In genomic region chr13:75537401-75538365, GRCh38 we compare ENCODE assay signal across 8 cellular contexts. TPM values are rescaled to one million over a fixed set of nuclear protein-coding genes. Genes with fewer than 3 reads are reported as not detected.
DNase-seq lines count a peak whose midpoint lies in the region; ATAC-seq, FAIRE-seq and TF ChIP-seq lines count a peak whose summit lies in the region.

Gene COMMD6 (minus strand): TSS chr13:75537841. CDS start chr13:75537805, 36 bp downstream.

- peak; percentile 95 for TF ChIP-seq POLR2A in GM18951 (IDR thresholded peaks at IDR 0.05; ENCODE audit: extremely low read depth, insufficient read depth, insufficient read length)

- H3K9me3 ChIP-seq in keratinocyte (ENCODE audit: control insufficient read depth, low read depth, low read length): no peaks in the 10 kb centered on the region

- FAIRE-seq in keratinocyte (lab: Jason Lieb, UNC): peak; percentile 85

- no peaks in the 10 kb centered on the region for H4K20me1 ChIP-seq in keratinocyte (ENCODE audit: control insufficient read depth, extremely low read depth, insufficient read depth, low read length)

- peak within 1 kb of the TSS; percentile 82 to 97 (median 97) for H3K4me3 ChIP-seq in keratinocyte (ENCODE audit: control insufficient read depth in 2 of 3, extremely low read depth in 1 of 3, insufficient read depth in 2 of 3, low read depth in 1 of 3, low read length in 3 of 3)

- H3K9ac ChIP-seq in keratinocyte (ENCODE audit: control insufficient read depth, extremely low read depth, insufficient read depth, low read length): peak within 1 kb of the TSS; percentile 85

- in situ Hi-C loops in GM18951 (cut with MboI; ENCODE audit: low sequenced_read_pairs, unreplicated experiment): no loop called here

- peak; percentile 97 for ATAC-seq in HG03175 (IDR thresholded peaks at IDR 0.05; ENCODE audit: unreplicated experiment)
- peak; percentile 86 to 88 for ATAC-seq in activated CD4-positive, CD25-positive, alpha-beta regulatory T cell treated with anti-CD3 and anti-CD28 coated beads, Interleukin-2, amount 50 U/mL, for 24 hours

- H2AFZ ChIP-seq in keratinocyte (ENCODE audit: control insufficient read depth, low read length): peak within 1 kb of the TSS; percentile 98

- DNase-seq in AML-193 (lab: John Stamatoyannopoulos, UW) (peak; percentile 99), NCI-H345 (lab: John Stamatoyannopoulos, UW) (peak; percentile 92), cerebellum (ENCODE audit: low spot score) (peak; percentile 82), keratinocyte (ENCODE audit: low read depth, low spot score) (peak; percentile 46)
- peak; percentile 43 to 55 for DNase-seq in stimulated activated CD4-positive, alpha-beta T cell treated with anti-CD3 and anti-CD28 coated beads, Interleukin-15, amount 100 ng/mL, for 1 hour (ENCODE audit: low read depth in 1 of 2, low spot score in 1 of 2)

- no peaks in the 10 kb centered on the region for H3K27me3 ChIP-seq in keratinocyte (ENCODE audit: control insufficient read depth, extremely low read depth, insufficient read depth, low read length)

- H3K36me3 ChIP-seq in keratinocyte (ENCODE audit: control insufficient read depth in 2 of 2, extremely low read depth in 1 of 2, insufficient read depth in 2 of 2, low read length in 2 of 2): peaks cover 5 to 12% of the 10 kb centered on the region in 2 experiments

- dilution Hi-C loops in keratinocyte (cut with MboI; ENCODE audit: extremely low pct_ligation_motif_present, low sequenced_read_pairs): no loop called here

- TF ChIP-seq CTCF in keratinocyte (optimal IDR thresholded peaks at IDR 0.05 in 1 of 3, IDR thresholded peaks at IDR 0.05 in 1 of 3, conservative IDR thresholded peaks at IDR 0.05 in 1 of 3; ENCODE audit: extremely low read depth in 1 of 3, insufficient read depth in 2 of 3, low read length in 3 of 3): peak in 1 of 3 experiments; percentile 34

- H3K9me1 ChIP-seq in keratinocyte (ENCODE audit: control insufficient read depth, extremely low read depth, insufficient read depth, low read length): no peaks in the 10 kb centered on the region

- peak within 1 kb of the TSS; percentile 83 for H3K27ac ChIP-seq in keratinocyte (ENCODE audit: control insufficient read depth, insufficient read depth, low read length)

- H3K4me1 ChIP-seq in keratinocyte (ENCODE audit: control insufficient read depth, extremely low read depth, insufficient read depth, low read length): peaks cover 6% of the 10 kb centered on the region

- peaks cover 20% of the 10 kb centered on the region for H3K79me2 ChIP-seq in keratinocyte (ENCODE audit: control insufficient read depth, insufficient read depth, low read length)

- H3K4me2 ChIP-seq in keratinocyte (ENCODE audit: control insufficient read depth, extremely low read depth, insufficient read depth, low read depth, low read length): peak within 1 kb of the TSS; percentile 84

RNA-seq across cellular contexts. Expression of gene COMMD6, which starts in this region (rescaled TPM):
- total RNA-seq in cerebellum: 74.9 TPM
- 96.8 to 451 TPM (median 403 TPM) in 3 replicates for polyA plus RNA-seq in keratinocyte
- polyA plus RNA-seq in keratinocyte (2011; ENCODE audit: low read depth): 115 TPM
- polyA plus RNA-seq in keratinocyte (2011; cell fraction: cytosol; rRNA removed): 151 and 315 TPM in 2 replicates
- polyA plus RNA-seq in keratinocyte (2011; cell fraction: nucleus; rRNA removed): 32.0 and 43.2 TPM in 2 replicates
- polyA plus RNA-seq in keratinocyte (2012; ENCODE audit: low replicate concordance): 262 and 285 TPM in 2 replicates
- 18.9 to 44.8 TPM (median 26.9 TPM) in 3 replicates for polyA minus RNA-seq in keratinocyte
- polyA minus RNA-seq in keratinocyte (2011; cell fraction: cytosol; rRNA and poly(A)+ RNA removed): 37.4 TPM
- polyA minus RNA-seq in keratinocyte (2011; cell fraction: nucleus; rRNA and poly(A)+ RNA removed): 13.9 and 21.6 TPM in 2 replicates

Comparison
In these comparisons a context has a peak if more than half of its experiments do, and no peak if none do; other contexts are left out.
1. Peak in every context shown above with its lines: DNase-seq, ATAC-seq, H3K4me3 ChIP-seq and H3K27ac ChIP-seq.
2. DNase-seq: peak in every context shown above with its lines; median percentile 99 in AML-193; 92 in NCI-H345; 82 in cerebellum; 49 in stimulated activated CD4-positive, alpha-beta T cell treated with anti-CD3 and anti-CD28 coated beads, Interleukin-15, amount 100 ng/mL, for 1 hour; 46 in keratinocyte.